8 cellular contexts compared by ENCODE assay signal in the genomic region with DNA sequence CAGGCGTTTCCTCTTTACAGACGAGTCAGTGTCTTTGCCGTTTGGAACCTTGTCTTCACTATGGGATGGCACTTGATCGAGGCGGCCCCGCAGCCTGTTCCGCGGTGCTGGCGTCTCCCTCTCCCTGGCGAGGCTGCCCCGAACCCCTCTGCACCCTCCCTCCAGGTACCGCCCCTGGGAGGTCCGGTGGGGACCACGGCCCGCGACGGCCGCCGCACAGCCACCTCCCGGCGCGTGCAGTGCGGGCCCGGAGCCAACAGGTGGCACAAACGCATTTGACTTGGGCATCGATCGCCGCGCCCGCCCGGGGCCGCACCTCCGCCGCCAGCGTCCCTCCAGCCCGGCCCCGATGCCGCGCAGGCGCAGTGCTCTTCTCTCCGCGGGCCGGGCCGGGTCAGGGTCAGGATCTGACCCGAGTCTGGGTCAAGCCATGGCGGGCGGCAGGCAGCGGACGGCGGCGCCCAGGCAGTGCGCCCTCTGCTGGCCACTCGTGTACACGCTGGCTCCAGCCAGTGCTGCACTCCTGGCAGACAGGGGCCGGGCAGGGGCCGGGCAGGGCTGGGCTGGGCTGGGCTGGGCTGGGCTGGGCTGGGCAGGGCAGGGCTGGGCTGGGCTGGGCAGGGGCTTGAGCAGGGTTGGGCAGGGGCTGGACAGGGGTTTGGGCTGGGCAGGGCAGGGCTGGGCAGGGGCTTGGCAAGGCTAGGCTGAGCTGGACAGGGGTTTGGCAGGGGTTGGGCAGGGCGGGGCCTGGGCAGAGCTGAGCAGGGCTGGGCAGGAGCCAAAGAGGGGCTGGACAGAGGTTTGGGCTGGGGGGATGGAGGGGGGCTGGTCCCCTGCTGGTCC.
DNase-seq lines count a peak whose midpoint lies in the region; ATAC-seq and TF ChIP-seq lines count a peak whose summit lies in the region.

No MANE protein-coding gene starts in this region.

- peak overlapping the region; percentile 12 for H3K4me3 ChIP-seq in lung

- ATAC-seq in HG02943 (IDR thresholded peaks at IDR 0.05; ENCODE audit: low read depth, unreplicated experiment) (peak; percentile 81), lung (ENCODE audit: insufficient read depth, low FRiP score) (peak; percentile 90)

- no peak overlapping the region for H3K27ac ChIP-seq in lung (ENCODE audit: low read depth in 1 of 2, low read length in 1 of 2)

- peaks cover 0 to 4% of the 10 kb centered on the region in 2 donors for H3K4me1 ChIP-seq in lung (ENCODE audit: control insufficient read depth in 2 of 2, insufficient read depth in 2 of 2, low read length in 2 of 2)

- WGBS in lung, 2 donors, result 2 to 3% methylated on average over 48 to 57 of the region's 57 CpGs

- peaks cover 0 to under 1% of the 10 kb centered on the region in 2 donors for H3K9me3 ChIP-seq in lung (ENCODE audit: control insufficient read depth in 2 of 2, insufficient read depth in 1 of 2, low read length in 1 of 2)

- no peaks in the 10 kb centered on the region for H3K27me3 ChIP-seq in lung (ENCODE audit: control insufficient read depth, insufficient read depth)

- TF ChIP-seq CTCF in lung (IDR thresholded peaks at IDR 0.05; ENCODE audit: control extremely low read depth, extremely low read depth), result peak; percentile 43

- H3K36me3 ChIP-seq in lung (ENCODE audit: control insufficient read depth in 2 of 2, insufficient read depth in 2 of 2, low read length in 2 of 2), result no peaks in the 10 kb centered on the region

- DNase-seq in NCI-H82 (lab: John Stamatoyannopoulos, UW) (peak; percentile 59), NCI-H82 treated with DMSO at 0.1 percent for 48 hours (lab: John Stamatoyannopoulos, UW; ENCODE audit: unreplicated experiment) (no peak), NCI-H2171 (lab: John Stamatoyannopoulos, UW) (peak; percentile 84), ecto neural progenitor cell (ENCODE audit: low spot score) (peak; percentile 96), lung (ENCODE audit: low spot score) (peak; percentile 63)
- peak; percentile 51 for DNase-seq in activated CD4-positive, alpha-beta T cell treated with anti-CD3 and anti-CD28 coated beads, Interleukin-2, amount 50 U/mL, for 1 hour
- peak; percentile 14 for DNase-seq in stimulated activated CD8-positive, alpha-beta memory T cell treated with anti-CD3 and anti-CD28 coated beads, Interleukin-15, amount 100 ng/mL, for 1 hour (ENCODE audit: low read depth)
